ENCODE assay signal across 7 cellular contexts in genomic region chr13:34750078-34750703, GRCh38.
A peak's percentile ranks its signal among the peaks of the same experiment; 100 is the strongest.
DNase-seq lines count a peak whose midpoint lies in the region; ATAC-seq lines count a peak whose summit lies in the region.

No MANE protein-coding gene starts in this region.

- H3K9ac ChIP-seq in endocrine pancreas (ENCODE audit: control insufficient read depth, insufficient read depth, low read length) (peak overlapping the region; percentile 69), neuronal stem cell (ENCODE audit: low read depth, low read length, poor library complexity) (no peak overlapping the region)

- peak; percentile 55 for DNase-seq in NCI-H128 (lab: John Stamatoyannopoulos, UW; ENCODE audit: unreplicated experiment)
- DNase-seq in neuronal stem cell (ENCODE audit: low spot score), result peak; percentile 20
- no peak for DNase-seq in stimulated activated naive CD8-positive, alpha-beta T cell treated with anti-CD3 and anti-CD28 coated beads, Interleukin-15, Interleukin-2, amounts not matched to agents 100 U/mL and 50 U/mL, for 24 hours
- DNase-seq in activated effector memory CD4-positive, alpha-beta T cell treated with Interleukin-2 at 50 U/mL for 16 hours, result no peak

- no peak overlapping the region for H2BK120ac ChIP-seq in neuronal stem cell (ENCODE audit: low read depth, low read length)

- no peak overlapping the region for H2BK5ac ChIP-seq in neuronal stem cell (ENCODE audit: low read length)

- no peak overlapping the region for H3K27ac ChIP-seq in neuronal stem cell (replicated peaks; ENCODE audit: low read length)

- H4K91ac ChIP-seq in neuronal stem cell (ENCODE audit: low read depth, low read length, poor library complexity), result no peak overlapping the region

- peak overlapping the region; percentile 47 for H2AFZ ChIP-seq in neuronal stem cell (ENCODE audit: low read length)

- H3K79me1 ChIP-seq in neuronal stem cell (ENCODE audit: low read depth, low read length), result no peaks in the 10 kb centered on the region

- peaks cover 31% of the 10 kb centered on the region for H3K27me3 Mint-ChIP-seq in stimulated activated memory B cell treated with anti-CD40 and anti-IgM and Interleukin-4, amounts not matched to agents 10 μg/mL and 1 μg/mL and 100 μg/mL, for 72 hours

- no peak overlapping the region for H2BK12ac ChIP-seq in neuronal stem cell (ENCODE audit: low read length)

- H2AK5ac ChIP-seq in neuronal stem cell (ENCODE audit: low read depth, low read length), result no peak overlapping the region

- H3K14ac ChIP-seq in neuronal stem cell (ENCODE audit: low read length), result no peak overlapping the region

- H3K36me3 ChIP-seq in endocrine pancreas (ENCODE audit: control insufficient read depth, insufficient read depth, low read length) (no peaks in the 10 kb centered on the region), neuronal stem cell (replicated peaks in 1 of 2; ENCODE audit: control insufficient read depth in 2 of 2, insufficient read depth in 2 of 2, low read length in 2 of 2) (no peaks in the 10 kb centered on the region)

- H3K4me1 Mint-ChIP-seq in stimulated activated memory B cell treated with anti-CD40 and anti-IgM and Interleukin-4, amounts not matched to agents 10 μg/mL and 1 μg/mL and 100 μg/mL, for 72 hours, result no peaks in the 10 kb centered on the region

- H3K4ac ChIP-seq in neuronal stem cell (ENCODE audit: low read length), result no peak overlapping the region

- no peak overlapping the region for H2BK15ac ChIP-seq in neuronal stem cell (ENCODE audit: low read length)

- H3K9me3 ChIP-seq in endocrine pancreas (ENCODE audit: control insufficient read depth, low read length) (no peaks in the 10 kb centered on the region), neuronal stem cell (replicated peaks in 1 of 2; ENCODE audit: control insufficient read depth in 2 of 2, insufficient read depth in 1 of 2, low read depth in 1 of 2, low read length in 2 of 2) (no peaks in the 10 kb centered on the region)

- no peaks in the 10 kb centered on the region for H3K9me3 Mint-ChIP-seq in stimulated activated memory B cell treated with anti-CD40 and anti-IgM and Interleukin-4, amounts not matched to agents 10 μg/mL and 1 μg/mL and 100 μg/mL, for 72 hours

- no peak overlapping the region for H3K27ac Mint-ChIP-seq in stimulated activated memory B cell treated with anti-CD40 and anti-IgM and Interleukin-4, amounts not matched to agents 10 μg/mL and 1 μg/mL and 100 μg/mL, for 72 hours

- H3K27me3 ChIP-seq in endocrine pancreas (ENCODE audit: control insufficient read depth, insufficient read depth, low read length) (no peaks in the 10 kb centered on the region), neuronal stem cell (ENCODE audit: control insufficient read depth in 3 of 3, insufficient read depth in 3 of 3, low read depth in 1 of 3, low read length in 3 of 3) (peaks cover 0 to 4% (median 0%) of the 10 kb centered on the region in 3 experiments)

- no peaks in the 10 kb centered on the region for H3K36me3 Mint-ChIP-seq in stimulated activated memory B cell treated with anti-CD40 and anti-IgM and Interleukin-4, amounts not matched to agents 10 μg/mL and 1 μg/mL and 100 μg/mL, for 72 hours

- H3K18ac ChIP-seq in neuronal stem cell (ENCODE audit: low read length), result no peak overlapping the region

- H4K8ac ChIP-seq in neuronal stem cell (ENCODE audit: low read depth, low read length), result no peak overlapping the region

- H3K4me2 ChIP-seq in neuronal stem cell (ENCODE audit: insufficient read depth, low read length, poor library complexity, severe bottlenecking), result peak overlapping the region; percentile 68

- H3K4me1 ChIP-seq in endocrine pancreas (ENCODE audit: control insufficient read depth, insufficient read depth, low read length) (peaks cover 10% of the 10 kb centered on the region), neuronal stem cell (ENCODE audit: control insufficient read depth in 2 of 2, insufficient read depth in 1 of 2, low read depth in 1 of 2, low read length in 2 of 2) (peaks cover 0 to 2% of the 10 kb centered on the region in 2 donors)

- H3K23ac ChIP-seq in neuronal stem cell (ENCODE audit: low read depth, low read length, poor library complexity), result peak overlapping the region; percentile 6

- H3K4me3 Mint-ChIP-seq in stimulated activated memory B cell treated with anti-CD40 and anti-IgM and Interleukin-4, amounts not matched to agents 10 μg/mL and 1 μg/mL and 100 μg/mL, for 72 hours, result no peak overlapping the region

- peak; percentile 85 for ATAC-seq in GM21526 (IDR thresholded peaks at IDR 0.05; ENCODE audit: low FRiP score, unreplicated experiment)
- no peak for ATAC-seq in stimulated activated naive CD8-positive, alpha-beta T cell treated with anti-CD3 and anti-CD28 coated beads, Interleukin-15, Interleukin-2, amounts not matched to agents 100 U/mL and 50 U/mL, for 24 hours
- no peak for ATAC-seq in stimulated activated memory B cell treated with anti-CD40 and anti-IgM and Interleukin-4, amounts not matched to agents 10 μg/mL and 1 μg/mL and 100 μg/mL, for 72 hours

- WGBS in neuronal stem cell (ENCODE audit: extremely low coverage in 2 of 2, insufficient read length in 2 of 2, insufficient replicate concordance in 1 of 2), 2 donors, result no CpG with 5 or more reads among the region's 17 CpGs

- H3K4me3 ChIP-seq in endocrine pancreas (ENCODE audit: control insufficient read depth, insufficient read depth, low read length) (peak overlapping the region; percentile 96), neuronal stem cell (ENCODE audit: low read length in 2 of 2) (peak overlapping the region in 1 of 2 donors; percentile 31)

Comparison
In these comparisons a context has a peak if more than half of its experiments do, and no peak if none do; other contexts are left out.
1. DNase-seq: peak in NCI-H128 (single experiment) and neuronal stem cell (single experiment); none in stimulated activated naive CD8-positive, alpha-beta T cell treated with anti-CD3 and anti-CD28 coated beads, Interleukin-15, Interleukin-2, amounts not matched to agents 100 U/mL and 50 U/mL, for 24 hours (single experiment) and activated effector memory CD4-positive, alpha-beta T cell treated with Interleukin-2 at 50 U/mL for 16 hours (single experiment).